1 cellular context compared by ENCODE assay signal in genomic region chr11:75598264-75598663, GRCh38.
TF ChIP-seq lines count a peak whose summit lies in the region.

No MANE protein-coding gene starts in this region.

TF ChIP-seq in IMR-90, 13 proteins besides CTCF, POLR2A, EP300 and RAD21:
- TF ChIP-seq FOS (IDR thresholded peaks at IDR 0.05; ENCODE audit: low read depth, low read length): no peak
- no peak for TF ChIP-seq RFX5 (IDR thresholded peaks at IDR 0.05; ENCODE audit: low read depth, low read length)
- TF ChIP-seq CEBPB (IDR thresholded peaks at IDR 0.05; ENCODE audit: low read depth, low read length): peak; percentile 43; the same call in 1 of the 2 replicates
- TF ChIP-seq NFE2L2 (IDR thresholded peaks at IDR 0.05; ENCODE audit: low read depth, low read length): no peak
- TF ChIP-seq MXI1 (IDR thresholded peaks at IDR 0.05; ENCODE audit: borderline replicate concordance, low read depth, low read length): no peak
TF ChIP-seq in IMR-90: peak in this region for 1.
